In genomic region chr19:39125554-39126311, GRCh38 we compare ENCODE assay signal across 1 cellular context.
A peak's percentile ranks its signal among the peaks of the same experiment; 100 is the strongest.
TF ChIP-seq lines count a peak whose summit lies in the region.

PAK4 (plus strand) TSS chr19:39125786; CDS start chr19:39169554, 43,768 bp downstream.

TF ChIP-seq in WTC11, 78 proteins besides CTCF, POLR2A, EP300 and RAD21 (continued from another document):
- TF ChIP-seq, protein P1, sequence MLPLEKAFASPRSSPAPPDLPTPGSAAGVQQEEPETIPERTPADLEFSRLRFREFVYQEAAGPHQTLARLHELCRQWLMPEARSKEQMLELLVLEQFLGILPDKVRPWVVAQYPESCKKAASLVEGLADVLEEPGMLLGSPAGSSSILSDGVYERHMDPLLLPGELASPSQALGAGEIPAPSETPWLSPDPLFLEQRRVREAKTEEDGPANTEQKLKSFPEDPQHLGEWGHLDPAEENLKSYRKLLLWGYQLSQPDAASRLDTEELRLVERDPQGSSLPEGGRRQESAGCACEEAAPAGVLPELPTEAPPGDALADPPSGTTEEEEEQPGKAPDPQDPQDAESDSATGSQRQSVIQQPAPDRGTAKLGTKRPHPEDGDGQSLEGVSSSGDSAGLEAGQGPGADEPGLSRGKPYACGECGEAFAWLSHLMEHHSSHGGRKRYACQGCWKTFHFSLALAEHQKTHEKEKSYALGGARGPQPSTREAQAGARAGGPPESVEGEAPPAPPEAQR (CRISPR knock-in tag; IDR thresholded peaks at IDR 0.05): no peak
- no peak for TF ChIP-seq ZBTB21 (CRISPR knock-in tag; IDR thresholded peaks at IDR 0.05; ENCODE audit: borderline replicate concordance)
- TF ChIP-seq FOXP1 (CRISPR knock-in tag; IDR thresholded peaks at IDR 0.05; ENCODE audit: borderline replicate concordance): peak; percentile 40; the same call in 1 of the 2 replicates
- no peak for TF ChIP-seq ATF6 (CRISPR knock-in tag; IDR thresholded peaks at IDR 0.05)
- TF ChIP-seq ZNF671 (CRISPR knock-in tag; IDR thresholded peaks at IDR 0.05): no peak
- TF ChIP-seq ZNF396 (CRISPR knock-in tag; IDR thresholded peaks at IDR 0.05; ENCODE audit: borderline replicate concordance): no peak
- no peak for TF ChIP-seq RORB (CRISPR knock-in tag; IDR thresholded peaks at IDR 0.05)
- TF ChIP-seq FOXK1 (CRISPR knock-in tag; IDR thresholded peaks at IDR 0.05): 0 out of 2 replicates have a peak, but pooled peaks have one; percentile 30
- TF ChIP-seq GRHL2 (CRISPR knock-in tag; IDR thresholded peaks at IDR 0.05; ENCODE audit: insufficient replicate concordance, severe bottlenecking): no peak
- no peak for TF ChIP-seq JAZF1 (CRISPR knock-in tag; IDR thresholded peaks at IDR 0.05)
- no peak for TF ChIP-seq SMAD3 (CRISPR knock-in tag; IDR thresholded peaks at IDR 0.05; ENCODE audit: borderline replicate concordance)
- no peak for TF ChIP-seq ZNF512 (CRISPR knock-in tag; IDR thresholded peaks at IDR 0.05; ENCODE audit: borderline replicate concordance)
- no peak for TF ChIP-seq FOXJ3 (CRISPR knock-in tag; IDR thresholded peaks at IDR 0.05; ENCODE audit: borderline replicate concordance)
- TF ChIP-seq ZNF232 (CRISPR knock-in tag; IDR thresholded peaks at IDR 0.05): peak; percentile 60; the same call in 1 of the 2 replicates
- TF ChIP-seq MYBL2 (CRISPR knock-in tag; IDR thresholded peaks at IDR 0.05): no peak
- no peak for TF ChIP-seq GABPB1 (CRISPR knock-in tag; IDR thresholded peaks at IDR 0.05)
- TF ChIP-seq, protein P2, sequence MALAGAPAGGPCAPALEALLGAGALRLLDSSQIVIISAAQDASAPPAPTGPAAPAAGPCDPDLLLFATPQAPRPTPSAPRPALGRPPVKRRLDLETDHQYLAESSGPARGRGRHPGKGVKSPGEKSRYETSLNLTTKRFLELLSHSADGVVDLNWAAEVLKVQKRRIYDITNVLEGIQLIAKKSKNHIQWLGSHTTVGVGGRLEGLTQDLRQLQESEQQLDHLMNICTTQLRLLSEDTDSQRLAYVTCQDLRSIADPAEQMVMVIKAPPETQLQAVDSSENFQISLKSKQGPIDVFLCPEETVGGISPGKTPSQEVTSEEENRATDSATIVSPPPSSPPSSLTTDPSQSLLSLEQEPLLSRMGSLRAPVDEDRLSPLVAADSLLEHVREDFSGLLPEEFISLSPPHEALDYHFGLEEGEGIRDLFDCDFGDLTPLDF (CRISPR knock-in tag; IDR thresholded peaks at IDR 0.05): no peak
- TF ChIP-seq, protein P3, sequence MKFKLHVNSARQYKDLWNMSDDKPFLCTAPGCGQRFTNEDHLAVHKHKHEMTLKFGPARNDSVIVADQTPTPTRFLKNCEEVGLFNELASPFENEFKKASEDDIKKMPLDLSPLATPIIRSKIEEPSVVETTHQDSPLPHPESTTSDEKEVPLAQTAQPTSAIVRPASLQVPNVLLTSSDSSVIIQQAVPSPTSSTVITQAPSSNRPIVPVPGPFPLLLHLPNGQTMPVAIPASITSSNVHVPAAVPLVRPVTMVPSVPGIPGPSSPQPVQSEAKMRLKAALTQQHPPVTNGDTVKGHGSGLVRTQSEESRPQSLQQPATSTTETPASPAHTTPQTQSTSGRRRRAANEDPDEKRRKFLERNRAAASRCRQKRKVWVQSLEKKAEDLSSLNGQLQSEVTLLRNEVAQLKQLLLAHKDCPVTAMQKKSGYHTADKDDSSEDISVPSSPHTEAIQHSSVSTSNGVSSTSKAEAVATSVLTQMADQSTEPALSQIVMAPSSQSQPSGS (CRISPR knock-in tag; IDR thresholded peaks at IDR 0.05; ENCODE audit: borderline replicate concordance, low read depth): no peak
- TF ChIP-seq, protein P4, sequence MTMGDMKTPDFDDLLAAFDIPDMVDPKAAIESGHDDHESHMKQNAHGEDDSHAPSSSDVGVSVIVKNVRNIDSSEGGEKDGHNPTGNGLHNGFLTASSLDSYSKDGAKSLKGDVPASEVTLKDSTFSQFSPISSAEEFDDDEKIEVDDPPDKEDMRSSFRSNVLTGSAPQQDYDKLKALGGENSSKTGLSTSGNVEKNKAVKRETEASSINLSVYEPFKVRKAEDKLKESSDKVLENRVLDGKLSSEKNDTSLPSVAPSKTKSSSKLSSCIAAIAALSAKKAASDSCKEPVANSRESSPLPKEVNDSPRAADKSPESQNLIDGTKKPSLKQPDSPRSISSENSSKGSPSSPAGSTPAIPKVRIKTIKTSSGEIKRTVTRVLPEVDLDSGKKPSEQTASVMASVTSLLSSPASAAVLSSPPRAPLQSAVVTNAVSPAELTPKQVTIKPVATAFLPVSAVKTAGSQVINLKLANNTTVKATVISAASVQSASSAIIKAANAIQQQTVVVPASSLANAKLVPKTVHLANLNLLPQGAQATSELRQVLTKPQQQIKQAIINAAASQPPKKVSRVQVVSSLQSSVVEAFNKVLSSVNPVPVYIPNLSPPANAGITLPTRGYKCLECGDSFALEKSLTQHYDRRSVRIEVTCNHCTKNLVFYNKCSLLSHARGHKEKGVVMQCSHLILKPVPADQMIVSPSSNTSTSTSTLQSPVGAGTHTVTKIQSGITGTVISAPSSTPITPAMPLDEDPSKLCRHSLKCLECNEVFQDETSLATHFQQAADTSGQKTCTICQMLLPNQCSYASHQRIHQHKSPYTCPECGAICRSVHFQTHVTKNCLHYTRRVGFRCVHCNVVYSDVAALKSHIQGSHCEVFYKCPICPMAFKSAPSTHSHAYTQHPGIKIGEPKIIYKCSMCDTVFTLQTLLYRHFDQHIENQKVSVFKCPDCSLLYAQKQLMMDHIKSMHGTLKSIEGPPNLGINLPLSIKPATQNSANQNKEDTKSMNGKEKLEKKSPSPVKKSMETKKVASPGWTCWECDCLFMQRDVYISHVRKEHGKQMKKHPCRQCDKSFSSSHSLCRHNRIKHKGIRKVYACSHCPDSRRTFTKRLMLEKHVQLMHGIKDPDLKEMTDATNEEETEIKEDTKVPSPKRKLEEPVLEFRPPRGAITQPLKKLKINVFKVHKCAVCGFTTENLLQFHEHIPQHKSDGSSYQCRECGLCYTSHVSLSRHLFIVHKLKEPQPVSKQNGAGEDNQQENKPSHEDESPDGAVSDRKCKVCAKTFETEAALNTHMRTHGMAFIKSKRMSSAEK (CRISPR knock-in tag; IDR thresholded peaks at IDR 0.05; ENCODE audit: borderline replicate concordance): no peak
- no peak for TF ChIP-seq ZNF219 (CRISPR knock-in tag; IDR thresholded peaks at IDR 0.05; ENCODE audit: borderline replicate concordance)
- no peak for TF ChIP-seq ZNF416 (CRISPR knock-in tag; IDR thresholded peaks at IDR 0.05)
- TF ChIP-seq CDX4 (CRISPR knock-in tag; IDR thresholded peaks at IDR 0.05; ENCODE audit: borderline replicate concordance): no peak
- peak; percentile 65; the same call in 1 of the 2 replicates for TF ChIP-seq ETV6 (CRISPR knock-in tag; IDR thresholded peaks at IDR 0.05)
- 0 out of 2 replicates have a peak, but pooled peaks have one; percentile 35 for TF ChIP-seq USF1 (CRISPR knock-in tag; IDR thresholded peaks at IDR 0.05)
- TF ChIP-seq PRRX2 (CRISPR knock-in tag; IDR thresholded peaks at IDR 0.05): no peak
- peak; percentile 73 for TF ChIP-seq E2F5 (CRISPR knock-in tag; IDR thresholded peaks at IDR 0.05)
